Comparison of ENCODE assay signal across 9 cellular contexts in the genomic region with DNA sequence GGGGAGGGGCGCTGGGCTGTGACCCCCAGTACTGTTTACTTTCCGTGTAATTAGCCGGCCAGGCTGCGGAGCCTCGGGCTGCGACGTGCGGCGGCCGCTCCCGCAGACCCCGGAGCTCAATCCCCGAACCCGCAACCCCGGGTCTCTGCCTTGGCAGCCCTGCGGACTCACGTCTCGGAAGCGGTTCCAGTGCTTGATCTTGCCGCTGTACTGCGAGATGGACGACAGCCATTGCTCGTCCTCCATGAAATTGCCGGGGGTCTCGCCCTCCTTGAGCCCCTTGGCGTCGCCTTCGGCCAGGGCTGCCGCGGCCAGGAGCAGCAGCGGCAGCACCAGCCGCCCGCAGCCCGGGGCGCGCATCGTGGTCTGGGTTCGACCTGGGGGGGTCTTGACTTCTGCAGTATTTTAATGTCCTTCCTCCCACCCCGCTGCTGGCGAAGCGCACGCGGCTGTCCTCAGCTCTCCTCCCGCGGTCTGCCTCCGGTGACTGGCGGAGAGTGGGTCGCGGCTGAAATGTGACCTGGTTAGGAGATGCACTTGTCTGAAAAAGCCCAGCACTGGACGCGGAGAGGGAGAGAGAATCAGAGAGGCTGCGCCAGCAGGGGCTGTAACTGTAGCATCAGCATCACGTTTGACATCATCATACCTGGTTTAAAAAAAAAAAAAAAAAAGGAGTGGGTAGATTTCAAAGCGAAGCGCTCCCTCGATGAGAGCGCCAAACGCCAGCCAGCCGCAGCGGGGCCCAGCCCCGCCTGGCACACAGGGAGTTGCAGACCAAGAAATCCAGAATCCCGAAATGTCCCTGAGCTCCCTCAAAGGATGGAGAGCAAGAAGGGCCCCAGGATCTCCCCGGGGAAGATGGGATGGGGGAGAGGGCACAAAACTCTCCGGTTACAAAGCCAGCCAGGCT. TPM values are rescaled to one million over a fixed set of nuclear protein-coding genes. Genes with fewer than 3 reads are reported as not detected.
DNase-seq lines count a peak whose midpoint lies in the region; ATAC-seq and TF ChIP-seq lines count a peak whose summit lies in the region.
"Had no signal": no experiment of that assay in that cellular context is flagged by ENCODE, and none has a peak within 500 bp of the region (broad histone marks: within the 10 kb centered on the region; RNA-seq: fewer than 3 reads in every experiment).

A gene with protein sequence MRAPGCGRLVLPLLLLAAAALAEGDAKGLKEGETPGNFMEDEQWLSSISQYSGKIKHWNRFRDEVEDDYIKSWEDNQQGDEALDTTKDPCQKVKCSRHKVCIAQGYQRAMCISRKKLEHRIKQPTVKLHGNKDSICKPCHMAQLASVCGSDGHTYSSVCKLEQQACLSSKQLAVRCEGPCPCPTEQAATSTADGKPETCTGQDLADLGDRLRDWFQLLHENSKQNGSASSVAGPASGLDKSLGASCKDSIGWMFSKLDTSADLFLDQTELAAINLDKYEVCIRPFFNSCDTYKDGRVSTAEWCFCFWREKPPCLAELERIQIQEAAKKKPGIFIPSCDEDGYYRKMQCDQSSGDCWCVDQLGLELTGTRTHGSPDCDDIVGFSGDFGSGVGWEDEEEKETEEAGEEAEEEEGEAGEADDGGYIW (minus strand): TSS at position 583 of the 910 bp plus-strand sequence. CDS start 223 bp downstream, at position 360.

- H3K27me3 Mint-ChIP-seq in naive thymus-derived CD8-positive, alpha-beta T cell: peaks cover 0 to 3% (median 0%) of the 10 kb centered on the region in 5 donors

- no peak for TF ChIP-seq CTCF in epithelial cell of esophagus (IDR thresholded peaks at IDR 0.05; ENCODE audit: insufficient read depth, low read depth, low read length, missing control alignments)

- H3K4me1 ChIP-seq in stomach smooth muscle (ENCODE audit: control insufficient read depth, insufficient read depth, low read length): peaks cover 18% of the 10 kb centered on the region

- H3K4me3 ChIP-seq in epithelial cell of esophagus (ENCODE audit: low read length): no peak within 1 kb of the TSS
- H3K4me3 ChIP-seq in stomach smooth muscle (ENCODE audit: low read length in 2 of 2): peak within 1 kb of the TSS; percentile 25 to 69

- H3K9ac ChIP-seq in stomach smooth muscle (ENCODE audit: low read length in 2 of 2): no peak within 1 kb of the TSS

- H3K36me3 Mint-ChIP-seq in naive thymus-derived CD8-positive, alpha-beta T cell: peaks cover 13 to 46% (median 21%) of the 10 kb centered on the region in 3 donors

- peaks cover 21 to 36% of the 10 kb centered on the region in 2 donors for H3K27me3 ChIP-seq in stomach smooth muscle (ENCODE audit: control insufficient read depth in 1 of 2, insufficient read depth in 2 of 2, low read length in 2 of 2)

- H3K27ac ChIP-seq in stomach smooth muscle (ENCODE audit: low read length): no peak within 1 kb of the TSS
- H3K27ac ChIP-seq: C4-2B had no signal

- peak within 1 kb of the TSS; percentile 97 to 100 (median 100) for H3K27ac Mint-ChIP-seq in naive thymus-derived CD8-positive, alpha-beta T cell

- H3K4me1 Mint-ChIP-seq in naive thymus-derived CD8-positive, alpha-beta T cell: peaks cover 37 to 63% (median 54%) of the 10 kb centered on the region in 4 donors

- H3K36me3 ChIP-seq in stomach smooth muscle (ENCODE audit: control insufficient read depth in 2 of 2, insufficient read depth in 2 of 2, low read length in 2 of 2): peaks cover 0 to 4% of the 10 kb centered on the region in 2 donors

- peak; percentile 61 to 67 for ATAC-seq in naive thymus-derived CD8-positive, alpha-beta T cell
- ATAC-seq in HG02884 (IDR thresholded peaks at IDR 0.05; ENCODE audit: unreplicated experiment): no peak

- H3K4me3 Mint-ChIP-seq in naive thymus-derived CD8-positive, alpha-beta T cell: peak within 1 kb of the TSS; percentile 93 to 100 (median 100)

- H3K9me3 ChIP-seq in stomach smooth muscle (ENCODE audit: control insufficient read depth in 2 of 2, low read length in 2 of 2): no peaks in the 10 kb centered on the region

- POLR2A ChIA-PET in naive thymus-derived CD8-positive, alpha-beta T cell (lab: Charles Lee): interaction anchor here (0.6 to 9.9 kb wide), 45 partner anchors 8 to 957 kb away, joined by 3 to 208 read pairs (median 7); a partner anchor contains a TSS

- peaks cover 0 to 2% (median 0%) of the 10 kb centered on the region in 9 donors for H3K9me3 Mint-ChIP-seq in naive thymus-derived CD8-positive, alpha-beta T cell

- DNase-seq in NCI-H2227 (lab: John Stamatoyannopoulos, UW; ENCODE audit: unreplicated experiment) (peak; percentile 21), NCI-H2227 treated with DMSO at 0.1 percent for 48 hours (lab: John Stamatoyannopoulos, UW) (no peak), epithelial cell of esophagus (ENCODE audit: low read depth) (peak; percentile 19), KG1 (lab: John Stamatoyannopoulos, UW) (no peak)
- peak; percentile 71 for DNase-seq in activated CD8-positive, alpha-beta memory T cell treated with anti-CD3 and anti-CD28 coated beads, Interleukin-2, amount 50 U/mL, for 4 hours
- DNase-seq in naive thymus-derived CD8-positive, alpha-beta T cell: peak; percentile 59 to 93 (median 84)

RNA-seq across cellular contexts. Expression of the gene that starts here (rescaled TPM):
- total RNA-seq in naive thymus-derived CD8-positive, alpha-beta T cell: 100 to 1,000 TPM; 566 to 578 TPM
- polyA plus RNA-seq in naive thymus-derived CD8-positive, alpha-beta T cell: 100 to 1,000 TPM; 177 to 292 (median 235) TPM

Comparison
In these comparisons a context has a peak if more than half of its experiments do, and no peak if none do; other contexts are left out.
1. DNase-seq: peak in NCI-H2227 (single experiment), activated CD8-positive, alpha-beta memory T cell treated with anti-CD3 and anti-CD28 coated beads, Interleukin-2, amount 50 U/mL, for 4 hours (single experiment), epithelial cell of esophagus (single experiment) and naive thymus-derived CD8-positive, alpha-beta T cell (10 of 10); none in NCI-H2227 treated with DMSO at 0.1 percent for 48 hours (single experiment) and KG1 (single experiment).